In genomic region chr11:581752-582151, GRCh38 we compare ENCODE assay signal across 17 cellular contexts. TPM values are rescaled to one million over a fixed set of nuclear protein-coding genes. Genes with fewer than 3 reads are reported as not detected.
DNase-seq lines count a peak whose midpoint lies in the region; ATAC-seq and TF ChIP-seq lines count a peak whose summit lies in the region.
"Had no signal": no experiment of that assay in that cellular context is flagged by ENCODE, and none has a peak within 500 bp of the region (broad histone marks: within the 10 kb centered on the region; RNA-seq: fewer than 3 reads in every experiment).

No MANE protein-coding gene starts in this region.

- H3K4me1 Mint-ChIP-seq in activated CD8-positive, alpha-beta T cell treated with anti-CD3 and anti-CD28 coated beads for 36 hours (ENCODE audit: low read depth) = peaks cover 42% of the 10 kb centered on the region
- H3K4me1 Mint-ChIP-seq in activated CD8-positive, alpha-beta T cell treated with anti-CD3 and anti-CD28 coated beads, Interleukin-2, amount 10 ng/mL, durations not matched to agents 7 days and 5 days (ENCODE audit: low read depth) = peaks cover 51% of the 10 kb centered on the region
- peaks cover 20% of the 10 kb centered on the region for H3K4me1 Mint-ChIP-seq in endodermal cell

- H3K27ac ChIP-seq in WERI-Rb-1 (peak overlapping the region; percentile 90), endodermal cell (ENCODE audit: low read depth, low read length) (no peak overlapping the region), MM.1S (ENCODE audit: low read length) (no peak overlapping the region)
- H3K27ac ChIP-seq: 22Rv1; BLaER1 treated with 17β-estradiol and CSF1 and Interleukin-3, amounts not matched to agents 10 nM and 100 nM had no signal

- peaks cover 84% of the 10 kb centered on the region for H3K79me2 ChIP-seq in MM.1S (ENCODE audit: low read length)

- H3K27me3 Mint-ChIP-seq in activated CD8-positive, alpha-beta T cell treated with anti-CD3 and anti-CD28 coated beads for 36 hours = no peaks in the 10 kb centered on the region
- no peaks in the 10 kb centered on the region for H3K27me3 Mint-ChIP-seq in activated CD8-positive, alpha-beta T cell treated with anti-CD3 and anti-CD28 coated beads, Interleukin-2, amount 10 ng/mL, durations not matched to agents 7 days and 5 days (ENCODE audit: low read depth)
- no peaks in the 10 kb centered on the region for H3K27me3 Mint-ChIP-seq in endodermal cell (ENCODE audit: insufficient read depth)

- DNase-seq in activated CD8-positive, alpha-beta T cell treated with anti-CD3 and anti-CD28 coated beads for 36 hours = no peak
- DNase-seq in activated CD8-positive, alpha-beta T cell treated with anti-CD3 and anti-CD28 coated beads, Interleukin-2, amount 10 ng/mL, durations not matched to agents 7 days and 5 days = no peak
- peak; percentile 55 for DNase-seq in WERI-Rb-1
- DNase-seq in endodermal cell = no peak
- peak in 8 of 10 donors; percentile 56 to 96 (median 80) for DNase-seq in posterior cingulate gyrus
- no peak for DNase-seq in MM.1S
- no peak for DNase-seq in islet precursor cell
- DNase-seq: NCI-H1417 treated with DMSO at 0.1 percent for 48 hours, NCI-H2029, NCI-H2171 treated with DMSO at 0.1 percent for 48 hours, NCI-H82, Peyer's patch had no signal

- H3K36me3 ChIP-seq in WERI-Rb-1 (peaks cover 61% of the 10 kb centered on the region), endodermal cell (ENCODE audit: control insufficient read depth, insufficient read depth, low read length) (peaks cover 33% of the 10 kb centered on the region), MM.1S (replicated peaks; ENCODE audit: insufficient read depth, low read length) (peaks cover 6% of the 10 kb centered on the region; the same call in 1 of the 2 replicates)

- 95 to 96% methylated on average over 16 to 17 of the region's 17 CpGs for WGBS in endodermal cell (ENCODE audit: insufficient coverage in 1 of 2, insufficient read length in 1 of 2), 2 experiments

- TF ChIP-seq CTCF in activated CD8-positive, alpha-beta T cell treated with anti-CD3 and anti-CD28 coated beads for 36 hours (IDR thresholded peaks at IDR 0.05) = no peak
- TF ChIP-seq CTCF in WERI-Rb-1 (IDR thresholded peaks at IDR 0.05; ENCODE audit: low read depth, low read length) = peak; percentile 35; the same call in 1 of the 2 replicates
- TF ChIP-seq CTCF in endodermal cell (conservative IDR thresholded peaks at IDR 0.05) = no peak
- TF ChIP-seq CTCF in MM.1S (IDR thresholded peaks at IDR 0.05; ENCODE audit: low read length) = no peak

- no peak overlapping the region for H3K9ac ChIP-seq in endodermal cell (ENCODE audit: extremely low read depth, low read length, poor library complexity, severe bottlenecking)
- no peak overlapping the region for H3K9ac ChIP-seq in MM.1S (ENCODE audit: low read length)

- no peaks in the 10 kb centered on the region for H3K9me2 ChIP-seq in MM.1S (replicated peaks; ENCODE audit: insufficient read depth, low read length)

- intact Hi-C loops in activated CD8-positive, alpha-beta T cell treated with anti-CD3 and anti-CD28 coated beads for 36 hours (cut with micrococcal nuclease) = no loop called here
- intact Hi-C loops in posterior cingulate gyrus (cut with DNase I) = no loop called here

- CTCF ChIA-PET in activated CD8-positive, alpha-beta T cell treated with anti-CD3 and anti-CD28 coated beads for 36 hours (lab: Charles Lee) = no interaction called here
- CTCF ChIA-PET in activated CD8-positive, alpha-beta T cell treated with anti-CD3 and anti-CD28 coated beads, Interleukin-2, amount 10 ng/mL, durations not matched to agents 7 days and 5 days (lab: Charles Lee) = no interaction called here

- peak overlapping the region; percentile 28 for H3K27ac Mint-ChIP-seq in activated CD8-positive, alpha-beta T cell treated with anti-CD3 and anti-CD28 coated beads for 36 hours
- no peak overlapping the region for H3K27ac Mint-ChIP-seq in activated CD8-positive, alpha-beta T cell treated with anti-CD3 and anti-CD28 coated beads, Interleukin-2, amount 10 ng/mL, durations not matched to agents 7 days and 5 days
- peak overlapping the region; percentile 81 for H3K27ac Mint-ChIP-seq in endodermal cell

- no peak overlapping the region for H3K4me2 ChIP-seq in MM.1S (ENCODE audit: low read depth, low read length)
- H3K4me2 ChIP-seq: BLaER1 treated with 17β-estradiol and CSF1 and Interleukin-3, amounts not matched to agents 10 nM and 100 nM had no signal

- H3K36me3 Mint-ChIP-seq in activated CD8-positive, alpha-beta T cell treated with anti-CD3 and anti-CD28 coated beads for 36 hours (ENCODE audit: low read depth) = peaks cover 42% of the 10 kb centered on the region
- peaks cover 45% of the 10 kb centered on the region for H3K36me3 Mint-ChIP-seq in activated CD8-positive, alpha-beta T cell treated with anti-CD3 and anti-CD28 coated beads, Interleukin-2, amount 10 ng/mL, durations not matched to agents 7 days and 5 days (ENCODE audit: low read depth)
- H3K36me3 Mint-ChIP-seq in endodermal cell (ENCODE audit: low read depth) = peaks cover 28% of the 10 kb centered on the region

- H3K9me3 ChIP-seq in WERI-Rb-1 (ENCODE audit: severe bottlenecking) = no peaks in the 10 kb centered on the region
- no peaks in the 10 kb centered on the region for H3K9me3 ChIP-seq in endodermal cell (ENCODE audit: control insufficient read depth, low read length)
- H3K9me3 ChIP-seq in MM.1S (replicated peaks; ENCODE audit: insufficient read depth, low read length) = no peaks in the 10 kb centered on the region
- H3K9me3 ChIP-seq: BLaER1 treated with 17β-estradiol and CSF1 and Interleukin-3, amounts not matched to agents 10 nM and 100 nM; HAP-1; Peyer's patch had no signal

- H3K9me3 Mint-ChIP-seq in activated CD8-positive, alpha-beta T cell treated with anti-CD3 and anti-CD28 coated beads for 36 hours = no peaks in the 10 kb centered on the region
- no peaks in the 10 kb centered on the region for H3K9me3 Mint-ChIP-seq in activated CD8-positive, alpha-beta T cell treated with anti-CD3 and anti-CD28 coated beads, Interleukin-2, amount 10 ng/mL, durations not matched to agents 7 days and 5 days (ENCODE audit: insufficient read depth)
- no peaks in the 10 kb centered on the region for H3K9me3 Mint-ChIP-seq in endodermal cell

- no peak for ATAC-seq in activated CD8-positive, alpha-beta T cell treated with anti-CD3 and anti-CD28 coated beads for 36 hours
- ATAC-seq in activated CD8-positive, alpha-beta T cell treated with anti-CD3 and anti-CD28 coated beads, Interleukin-2, amount 10 ng/mL, durations not matched to agents 7 days and 5 days = no peak
- ATAC-seq in SK-N-SH treated with all-trans-retinoic acid at 6 μM for 48 hours = no peak

- H3K4me1 ChIP-seq in endodermal cell (ENCODE audit: control insufficient read depth, insufficient read depth, low read length) (peaks cover 16% of the 10 kb centered on the region), MM.1S (ENCODE audit: low read length) (peaks cover 10% of the 10 kb centered on the region)

- no peak overlapping the region for H2AFZ ChIP-seq in MM.1S (ENCODE audit: low read length)

- H3K27me3 ChIP-seq in WERI-Rb-1 (ENCODE audit: insufficient read depth, low read depth, severe bottlenecking) = no peaks in the 10 kb centered on the region
- no peaks in the 10 kb centered on the region for H3K27me3 ChIP-seq in endodermal cell (ENCODE audit: control insufficient read depth, insufficient read depth, low read length, poor library complexity, severe bottlenecking)
- H3K27me3 ChIP-seq in MM.1S (replicated peaks; ENCODE audit: insufficient read depth, low read length) = no peaks in the 10 kb centered on the region
- H3K27me3 ChIP-seq: BLaER1 treated with 17β-estradiol and CSF1 and Interleukin-3, amounts not matched to agents 10 nM and 100 nM; Peyer's patch had no signal

- H3K4me3 Mint-ChIP-seq in activated CD8-positive, alpha-beta T cell treated with anti-CD3 and anti-CD28 coated beads for 36 hours = no peak overlapping the region
- no peak overlapping the region for H3K4me3 Mint-ChIP-seq in activated CD8-positive, alpha-beta T cell treated with anti-CD3 and anti-CD28 coated beads, Interleukin-2, amount 10 ng/mL, durations not matched to agents 7 days and 5 days
- H3K4me3 Mint-ChIP-seq in endodermal cell = no peak overlapping the region

- peaks cover 50% of the 10 kb centered on the region for H4K20me1 ChIP-seq in MM.1S (ENCODE audit: insufficient read depth, low read length)

- POLR2A ChIA-PET in activated CD8-positive, alpha-beta T cell treated with anti-CD3 and anti-CD28 coated beads for 36 hours (lab: Charles Lee) = no interaction called here
- POLR2A ChIA-PET in activated CD8-positive, alpha-beta T cell treated with anti-CD3 and anti-CD28 coated beads, Interleukin-2, amount 10 ng/mL, durations not matched to agents 7 days and 5 days (lab: Charles Lee) = interaction anchor here (0.9 kb wide), 1 partner anchor 202 kb away, joined by 3 read pairs; no protein-coding TSS in a partner anchor

- no peak overlapping the region for H3K4me3 ChIP-seq in WERI-Rb-1 (ENCODE audit: low read depth, low read length)
- H3K4me3 ChIP-seq in endodermal cell (ENCODE audit: low read length) = no peak overlapping the region
- no peak overlapping the region for H3K4me3 ChIP-seq in MM.1S (ENCODE audit: low read length)
- H3K4me3 ChIP-seq: BLaER1 treated with 17β-estradiol and CSF1 and Interleukin-3, amounts not matched to agents 10 nM and 100 nM; HAP-1; Peyer's patch had no signal

- no peaks in the 10 kb centered on the region for H3F3A ChIP-seq in MM.1S (ENCODE audit: insufficient read depth, low read length)

RNA-seq across cellular contexts. Expression of gene PHRF1, which starts 5.5 kb away (rescaled TPM):
- total RNA-seq in activated CD8-positive, alpha-beta T cell treated with anti-CD3 and anti-CD28 coated beads for 36 hours = 10 to 100 TPM; 43.1 to 44.5 TPM
- 10 to 100 TPM; 53.7 to 58.1 TPM for total RNA-seq in activated CD8-positive, alpha-beta T cell treated with anti-CD3 and anti-CD28 coated beads, Interleukin-2, amount 10 ng/mL, durations not matched to agents 7 days and 5 days
- total RNA-seq in endodermal cell = 10 to 100 TPM; 43.4 to 48.0 TPM
- polyA plus RNA-seq in endodermal cell (2013, experiment 1 of 2) = 23.9 TPM
- 22.0 TPM for polyA plus RNA-seq in endodermal cell (2013, experiment 2 of 2)

RNA-seq across cellular contexts. Expression of gene RASSF7, which starts 21.0 kb away (rescaled TPM):
- total RNA-seq in activated CD8-positive, alpha-beta T cell treated with anti-CD3 and anti-CD28 coated beads for 36 hours = 10 to 100 TPM; 16.8 to 17.3 TPM
- 10 to 100 TPM; 32.2 to 36.1 TPM for total RNA-seq in activated CD8-positive, alpha-beta T cell treated with anti-CD3 and anti-CD28 coated beads, Interleukin-2, amount 10 ng/mL, durations not matched to agents 7 days and 5 days
- total RNA-seq in endodermal cell = 10 to 100 TPM; 34.2 to 36.3 TPM
- polyA plus RNA-seq in endodermal cell (2013, experiment 1 of 2) = 11.3 TPM
- 14.6 TPM for polyA plus RNA-seq in endodermal cell (2013, experiment 2 of 2)

RNA-seq across cellular contexts. Expression of gene LMNTD2, which starts 21.2 kb away (rescaled TPM):
- total RNA-seq in activated CD8-positive, alpha-beta T cell treated with anti-CD3 and anti-CD28 coated beads for 36 hours = 1 to 10 TPM in 1 of 2 experiments, under 1 TPM in 1; 0.88 to 1.3 TPM
- under 1 TPM; 0.34 to 0.81 TPM for total RNA-seq in activated CD8-positive, alpha-beta T cell treated with anti-CD3 and anti-CD28 coated beads, Interleukin-2, amount 10 ng/mL, durations not matched to agents 7 days and 5 days
- 10 to 100 TPM in 1 of 2 donors, 1 to 10 TPM in 1; 8.5 to 13.3 TPM for total RNA-seq in endodermal cell
- polyA plus RNA-seq in endodermal cell (2013, experiment 1 of 2) = 1.8 TPM
- polyA plus RNA-seq in endodermal cell (2013, experiment 2 of 2) = 1.8 TPM

RNA-seq across cellular contexts. Expression of gene IRF7, which starts 34.0 kb away (rescaled TPM):
- total RNA-seq in activated CD8-positive, alpha-beta T cell treated with anti-CD3 and anti-CD28 coated beads for 36 hours = 10 to 100 TPM; 34.6 to 37.5 TPM
- 100 to 1,000 TPM; 120 to 136 TPM for total RNA-seq in activated CD8-positive, alpha-beta T cell treated with anti-CD3 and anti-CD28 coated beads, Interleukin-2, amount 10 ng/mL, durations not matched to agents 7 days and 5 days
- 10 to 100 TPM in 1 of 2 donors, 1 to 10 TPM in 1; 9.3 to 16.8 TPM for total RNA-seq in endodermal cell
- polyA plus RNA-seq in endodermal cell (2013, experiment 1 of 2) = 12.8 TPM
- 12.0 TPM for polyA plus RNA-seq in endodermal cell (2013, experiment 2 of 2)

RNA-seq across cellular contexts. Expression of gene CDHR5, which starts 43.0 kb away (rescaled TPM):
- total RNA-seq in activated CD8-positive, alpha-beta T cell treated with anti-CD3 and anti-CD28 coated beads for 36 hours = not detected
- not detected for total RNA-seq in activated CD8-positive, alpha-beta T cell treated with anti-CD3 and anti-CD28 coated beads, Interleukin-2, amount 10 ng/mL, durations not matched to agents 7 days and 5 days
- total RNA-seq in endodermal cell = under 1 TPM; 0.13 to 0.27 TPM
- not detected for polyA plus RNA-seq in endodermal cell (2013, experiment 1 of 2)
- not detected for polyA plus RNA-seq in endodermal cell (2013, experiment 2 of 2)
- total RNA-seq: LHCN-M2 had no signal

Comparison
In these comparisons a context has a peak if more than half of its experiments do, and no peak if none do; other contexts are left out.
1. DNase-seq: peak in WERI-Rb-1 (single experiment) and posterior cingulate gyrus (8 of 10); none in activated CD8-positive, alpha-beta T cell treated with anti-CD3 and anti-CD28 coated beads for 36 hours (single experiment), activated CD8-positive, alpha-beta T cell treated with anti-CD3 and anti-CD28 coated beads, Interleukin-2, amount 10 ng/mL, durations not matched to agents 7 days and 5 days (single experiment), endodermal cell (single experiment), MM.1S (single experiment) and islet precursor cell (single experiment).
2. RNA of gene LMNTD2, which starts 21.2 kb away (total RNA-seq): 8.5 to 13.3 TPM in endodermal cell; 0.88 to 1.3 TPM in activated CD8-positive, alpha-beta T cell treated with anti-CD3 and anti-CD28 coated beads for 36 hours and 0.34 to 0.81 TPM in activated CD8-positive, alpha-beta T cell treated with anti-CD3 and anti-CD28 coated beads, Interleukin-2, amount 10 ng/mL, durations not matched to agents 7 days and 5 days; every median in the first group is over 4 times any median in the second.